ENCODE assay signal across 23 cellular contexts in the genomic region with DNA sequence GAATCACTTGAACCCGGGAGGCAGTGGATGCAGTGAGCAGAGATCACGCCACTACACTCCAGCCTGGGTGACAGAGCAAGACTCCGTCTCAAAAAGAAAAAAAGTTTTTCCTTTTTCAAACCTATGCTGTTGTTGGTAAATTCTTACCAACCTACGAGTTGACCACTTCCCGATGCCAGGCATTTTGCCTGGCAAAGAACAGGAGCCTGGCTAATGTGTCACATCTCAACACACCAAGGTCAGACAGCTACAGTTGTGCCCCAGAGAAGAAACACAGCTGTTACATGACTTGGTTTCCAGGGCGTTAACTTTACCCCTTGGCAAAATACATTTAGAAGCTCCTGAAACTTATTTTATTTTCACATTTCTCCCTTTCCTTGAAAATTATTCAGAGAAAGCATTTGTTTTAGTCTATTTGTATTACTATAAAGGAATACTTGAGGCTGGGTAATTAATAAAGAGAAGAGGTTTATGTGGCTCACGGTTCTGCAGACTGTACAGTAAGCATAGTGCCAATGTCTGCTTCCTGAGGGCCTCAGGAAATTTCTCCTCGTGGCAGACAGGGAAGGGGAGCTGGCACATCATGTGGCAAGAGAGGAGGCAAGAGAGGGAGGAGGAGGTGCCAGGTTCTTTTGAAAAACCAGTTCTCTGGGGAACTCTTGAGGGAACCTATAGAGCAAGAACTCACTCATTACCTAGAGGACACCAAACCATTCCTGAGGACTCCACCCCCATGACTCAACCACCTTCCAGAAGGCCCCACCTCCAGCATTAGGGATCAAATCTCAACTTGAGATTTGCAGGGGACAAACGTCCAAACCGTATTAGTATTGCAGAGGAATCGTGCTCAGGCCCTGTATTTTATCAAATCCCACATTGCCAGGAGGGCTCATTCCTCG.
"Had no signal": no experiment of that assay in that cellular context is flagged by ENCODE, and none has a peak within 500 bp of the region (broad histone marks: within the 10 kb centered on the region; RNA-seq: fewer than 3 reads in every experiment).

No MANE protein-coding gene starts in this region.

- H3K36me3 ChIP-seq: adrenal gland, cardiac muscle cell, thyroid gland, WERI-Rb-1 had no signal

- H3K27ac ChIP-seq: adrenal gland, cardiac muscle cell, epithelial cell of prostate, parathyroid adenoma, thyroid gland, WERI-Rb-1 had no signal

- H3K9me3 ChIP-seq: adrenal gland, mucosa of descending colon, thyroid gland had no signal

- H3K36me3 Mint-ChIP-seq: activated naive CD4-positive, alpha-beta T cell treated with anti-CD3 and anti-CD28 coated beads, Interleukin-2, amount 50 U/mL, for 72 hours; memory B cell; naive thymus-derived CD8-positive, alpha-beta T cell had no signal

- H3K4me1 ChIP-seq: adrenal gland, parathyroid adenoma, thyroid gland had no signal

- FAIRE-seq: astrocyte, kidney had no signal

- H3K27me3 ChIP-seq: cardiac muscle cell, thyroid gland had no signal

- H3K4me3 ChIP-seq: adrenal gland, cardiac muscle cell, mucosa of descending colon, thyroid gland had no signal

- H3K9me3 Mint-ChIP-seq: activated naive CD4-positive, alpha-beta T cell treated with anti-CD3 and anti-CD28 coated beads, Interleukin-2, amount 50 U/mL, for 72 hours; memory B cell; naive thymus-derived CD8-positive, alpha-beta T cell had no signal

- DNase-seq: activated CD4-positive, alpha-beta T cell treated with anti-CD3 and anti-CD28 coated beads for 1 hour; activated gamma-delta T cell treated with Interleukin-2 at 50 U/mL for 16 hours; adrenal gland; dermis blood vessel endothelial cell; effector memory CD4-positive, alpha-beta T cell; foreskin melanocyte; glutamatergic neuron; hippocampal formation; left ventricle myocardium superior; mucosa of descending colon; naive thymus-derived CD8-positive, alpha-beta T cell; stimulated activated CD4-positive, alpha-beta T cell treated with anti-CD3 and anti-CD28 coated beads, Interleukin-2, amount 100 ng/mL, for 24 hours; stimulated activated naive CD4-positive, alpha-beta T cell treated with Interleukin-2 at 50 U/mL for 16 hours; T-helper 17 cell; thyroid gland; WERI-Rb-1 had no signal

- H3K4me3 Mint-ChIP-seq: memory B cell; naive thymus-derived CD8-positive, alpha-beta T cell; T-helper 17 cell had no signal

- ATAC-seq: activated naive CD4-positive, alpha-beta T cell treated with anti-CD3 and anti-CD28 coated beads, Interleukin-2, amount 50 U/mL, for 72 hours; left ventricle myocardium superior; mucosa of descending colon; naive thymus-derived CD8-positive, alpha-beta T cell; T-helper 17 cell had no signal

- H3K27ac Mint-ChIP-seq: activated naive CD4-positive, alpha-beta T cell treated with anti-CD3 and anti-CD28 coated beads, Interleukin-2, amount 50 U/mL, for 72 hours; memory B cell; naive thymus-derived CD8-positive, alpha-beta T cell; T-helper 17 cell had no signal

- H3K4me1 Mint-ChIP-seq: T-helper 17 cell had no signal
